Comparison of ENCODE assay signal across 8 cellular contexts in genomic region chr17:33964344-33964979, GRCh38.
DNase-seq lines count a peak whose midpoint lies in the region; ATAC-seq, FAIRE-seq and TF ChIP-seq lines count a peak whose summit lies in the region.

No MANE protein-coding gene starts in this region.

- no TSS peak for BruUV-seq in MCF 10A (replicated peaks; lab: Mats Ljungman, UMichigan)
- BruUV-seq in PC-3 (replicated peaks; lab: Mats Ljungman, UMichigan): no TSS peak

- H2AFZ ChIP-seq in PC-3 (ENCODE audit: low read length): no peak overlapping the region

- H3K9me2 ChIP-seq in PC-3 (replicated peaks; ENCODE audit: low read length): no peaks in the 10 kb centered on the region

- intact Hi-C loops in MCF 10A (cut with micrococcal nuclease) (no loop called here), PC-3 (cut with micrococcal nuclease) (no loop called here)

- TF ChIP-seq CTCF in MCF 10A (IDR thresholded peaks at IDR 0.05; ENCODE audit: unreplicated experiment): no peak
- TF ChIP-seq CTCF in PC-3 (conservative IDR thresholded peaks at IDR 0.05; ENCODE audit: low read depth, low read length): no peak

- no peaks in the 10 kb centered on the region for H4K20me1 ChIP-seq in PC-3 (ENCODE audit: low read length)

- H3K27ac Mint-ChIP-seq in MCF 10A (ENCODE audit: low read depth, unreplicated experiment): no peak overlapping the region

- no peaks in the 10 kb centered on the region for H3K4me1 ChIP-seq in PC-3 (ENCODE audit: insufficient read depth, low read length)

- peak; percentile 90 for FAIRE-seq in islet of Langerhans (lab: Jason Lieb, UNC)

- POLR2A ChIA-PET in MCF 10A (lab: Yijun Ruan, JAX): no interaction called here
- POLR2A ChIA-PET in PC-3 (lab: Charles Lee; ENCODE audit: unreplicated experiment): interaction anchor here (0.6 kb wide), 1 partner anchor 94 kb away, joined by 4 read pairs; no protein-coding TSS in a partner anchor

- CTCF ChIA-PET in MCF 10A (lab: Yijun Ruan, JAX) (interaction anchor here (0.6 to 1.2 kb wide), 3 partner anchors 14 to 167 kb away, joined by 3 to 4 read pairs (median 3); no protein-coding TSS in a partner anchor), PC-3 (lab: Charles Lee) (no interaction called here)

- DNase-seq in T47D (ENCODE audit: low read depth in 1 of 2, low spot score in 1 of 2): peak; percentile 11 to 42
- no peak for DNase-seq in MCF 10A (ENCODE audit: unreplicated experiment)
- DNase-seq in NCI-H2029 (lab: John Stamatoyannopoulos, UW): peak; percentile 66
- DNase-seq in T-helper 9 cell: no peak
- no peak for DNase-seq in PC-3
- no peak for DNase-seq in D341Med (ENCODE audit: low spot score)

- H3K27me3 Mint-ChIP-seq in MCF 10A (ENCODE audit: insufficient read depth, unreplicated experiment): no peaks in the 10 kb centered on the region

- H3K4me2 ChIP-seq in PC-3 (ENCODE audit: low read length): no peak overlapping the region

- H3K9ac ChIP-seq in PC-3 (ENCODE audit: low read length): no peak overlapping the region

- H3K9me3 Mint-ChIP-seq in MCF 10A (ENCODE audit: unreplicated experiment): peaks cover 62% of the 10 kb centered on the region

- ATAC-seq in HG02678 (IDR thresholded peaks at IDR 0.05; ENCODE audit: unreplicated experiment) (peak; percentile 81), PC-3 (no peak)

- H3K27ac ChIP-seq in PC-3 (ENCODE audit: low read length): no peak overlapping the region

- H3F3A ChIP-seq in PC-3 (ENCODE audit: low read length, unreplicated experiment): no peaks in the 10 kb centered on the region

- no peaks in the 10 kb centered on the region for H3K9me3 ChIP-seq in PC-3 (ENCODE audit: low read length)

- no peaks in the 10 kb centered on the region for H3K36me3 Mint-ChIP-seq in MCF 10A (ENCODE audit: insufficient read depth, unreplicated experiment)

- no peaks in the 10 kb centered on the region for H3K36me3 ChIP-seq in PC-3 (ENCODE audit: low read depth, low read length)

- H3K4me3 ChIP-seq in PC-3 (ENCODE audit: low read length): no peak overlapping the region

- no peaks in the 10 kb centered on the region for H3K79me2 ChIP-seq in PC-3 (ENCODE audit: low read length)

- no peak overlapping the region for H3K4me3 Mint-ChIP-seq in MCF 10A (ENCODE audit: unreplicated experiment)

- H3K4me1 Mint-ChIP-seq in MCF 10A (ENCODE audit: insufficient read depth, unreplicated experiment): no peaks in the 10 kb centered on the region

- in situ Hi-C loops in T47D (cut with HindIII; ENCODE audit: low pct_unique_long_range_greater_than_20kb, low sequenced_read_pairs): no loop called here

- H3K27me3 ChIP-seq in PC-3 (ENCODE audit: low read length): no peaks in the 10 kb centered on the region

Comparison
In these comparisons a context has a peak if more than half of its experiments do, and no peak if none do; other contexts are left out.
1. DNase-seq: peak in T47D (2 of 2) and NCI-H2029 (single experiment); none in MCF 10A (single experiment), T-helper 9 cell (single experiment), PC-3 (single experiment) and D341Med (single experiment).